Comparison of ENCODE assay signal across 2 cellular contexts in genomic region chr3:68535782-68536181, GRCh38.
TF ChIP-seq lines count a peak whose summit lies in the region.

No MANE protein-coding gene starts in this region.

TF ChIP-seq in GM23338, 12 proteins besides CTCF, POLR2A, EP300 and RAD21 (continued from another document):
- TF ChIP-seq JUNB (IDR thresholded peaks at IDR 0.05; ENCODE audit: unreplicated experiment) (no peak), CREB1 (CRISPR knock-in tag; IDR thresholded peaks at IDR 0.05; ENCODE audit: low read depth) (no peak), EZH2 (IDR thresholded peaks at IDR 0.05; ENCODE audit: low read depth, unreplicated experiment) (no peak), ETS1 (IDR thresholded peaks at IDR 0.05) (no peak)

TF ChIP-seq in H1, 55 proteins besides CTCF, POLR2A, EP300 and RAD21 (continued from another document):
- TF ChIP-seq BRCA1 (IDR thresholded peaks at IDR 0.05; ENCODE audit: low read depth, low read length) = no peak
